ENCODE assay signal across 22 cellular contexts in genomic region chr12:44224399-44224798, GRCh38.
DNase-seq lines count a peak whose midpoint lies in the region; ATAC-seq and TF ChIP-seq lines count a peak whose summit lies in the region.
"Had no signal": no experiment of that assay in that cellular context is flagged by ENCODE, and none has a peak within 500 bp of the region (broad histone marks: within the 10 kb centered on the region; RNA-seq: fewer than 3 reads in every experiment).

No MANE protein-coding gene starts in this region.

- no peak overlapping the region for H3K27ac ChIP-seq in SK-N-SH (ENCODE audit: low read depth in 2 of 2, low read length in 1 of 2)
- H3K27ac ChIP-seq in H9 (ENCODE audit: insufficient read length, low read depth, low read length), result no peak overlapping the region
- H3K27ac ChIP-seq: A549, RWPE1 had no signal

- ATAC-seq in SK-N-SH treated with all-trans-retinoic acid at 6 μM for 48 hours, result no peak
- no peak for ATAC-seq in activated CD8-positive, alpha-beta T cell treated with anti-CD3 and anti-CD28 coated beads, Interleukin-2, amount 10 ng/mL, durations not matched to agents 7 days and 5 days
- ATAC-seq: A549 had no signal

- H2BK5ac ChIP-seq in H9 (ENCODE audit: insufficient read length, low read length), result no peak overlapping the region

- H3K4me3 Mint-ChIP-seq in H9 (no peak overlapping the region), nephron (no peak overlapping the region)
- no peak overlapping the region for H3K4me3 Mint-ChIP-seq in activated CD8-positive, alpha-beta T cell treated with anti-CD3 and anti-CD28 coated beads, Interleukin-2, amount 10 ng/mL, durations not matched to agents 7 days and 5 days
- H3K4me3 Mint-ChIP-seq: CD4-positive, alpha-beta memory T cell had no signal

- H3K27me3 Mint-ChIP-seq in H9 (ENCODE audit: low read depth) (no peaks in the 10 kb centered on the region), nephron (ENCODE audit: low read depth) (no peaks in the 10 kb centered on the region)
- no peaks in the 10 kb centered on the region for H3K27me3 Mint-ChIP-seq in activated CD8-positive, alpha-beta T cell treated with anti-CD3 and anti-CD28 coated beads, Interleukin-2, amount 10 ng/mL, durations not matched to agents 7 days and 5 days (ENCODE audit: low read depth)
- H3K27me3 Mint-ChIP-seq: CD4-positive, alpha-beta memory T cell had no signal

- H3K27ac Mint-ChIP-seq in H9 (peak overlapping the region in 2 of 3 experiments; percentile 12 to 34; a peak in 2 of 7 replicates), nephron (peak overlapping the region in 2 of 3 experiments; percentile 8 to 35)
- H3K27ac Mint-ChIP-seq in activated CD8-positive, alpha-beta T cell treated with anti-CD3 and anti-CD28 coated beads, Interleukin-2, amount 10 ng/mL, durations not matched to agents 7 days and 5 days, result no peak overlapping the region

- H3K4me2 ChIP-seq in SK-N-SH, result no peak overlapping the region
- no peak overlapping the region for H3K4me2 ChIP-seq in H9 (ENCODE audit: insufficient read depth, insufficient read length, low read length)
- H3K4me2 ChIP-seq: A549 had no signal

- H3K36me3 Mint-ChIP-seq in H9 (ENCODE audit: insufficient read depth in 1 of 3, low read depth in 3 of 3), result no peaks in the 10 kb centered on the region; a peak in 1 of 7 replicates
- no peaks in the 10 kb centered on the region for H3K36me3 Mint-ChIP-seq in nephron (ENCODE audit: low read depth)
- H3K36me3 Mint-ChIP-seq in activated CD8-positive, alpha-beta T cell treated with anti-CD3 and anti-CD28 coated beads, Interleukin-2, amount 10 ng/mL, durations not matched to agents 7 days and 5 days (ENCODE audit: low read depth), result no peaks in the 10 kb centered on the region
- H3K36me3 Mint-ChIP-seq: CD4-positive, alpha-beta memory T cell had no signal

- no peak overlapping the region for H3K18ac ChIP-seq in H9 (ENCODE audit: insufficient read length, low read depth, low read length)

- no peak overlapping the region for H3K9ac ChIP-seq in SK-N-SH
- no peak overlapping the region for H3K9ac ChIP-seq in H9 (ENCODE audit: extremely low read depth, insufficient read length, low read length)

- 69% methylated on average over 2 of the region's 2 CpGs for whole genome bisulfite sequencing in SK-N-SH (ENCODE audit: low lambda C conversion rate)
- no CpG with 5 or more reads among the region's 2 CpGs for WGBS in H9 (ENCODE audit: extremely low coverage, insufficient read length, low lambda C conversion rate)

- no peaks in the 10 kb centered on the region for H4K20me1 ChIP-seq in SK-N-SH (ENCODE audit: insufficient read depth)
- H4K20me1 ChIP-seq in H9 (ENCODE audit: control insufficient read depth, insufficient read depth, insufficient read length), result no peaks in the 10 kb centered on the region

- H3K79me2 ChIP-seq in SK-N-SH (ENCODE audit: insufficient read depth) (no peaks in the 10 kb centered on the region), H9 (ENCODE audit: insufficient read depth, low read length) (no peaks in the 10 kb centered on the region)

- no peak overlapping the region for H3K56ac ChIP-seq in H9 (ENCODE audit: insufficient read length, low read depth, low read length)

- POLR2A ChIA-PET in SK-N-SH (lab: Yijun Ruan, JAX), result no interaction called here
- POLR2A ChIA-PET in activated CD8-positive, alpha-beta T cell treated with anti-CD3 and anti-CD28 coated beads, Interleukin-2, amount 10 ng/mL, durations not matched to agents 7 days and 5 days (lab: Charles Lee), result no interaction called here

- no peaks in the 10 kb centered on the region for H3K79me1 ChIP-seq in H9 (ENCODE audit: insufficient read depth, low read depth, low read length, poor library complexity, severe bottlenecking)

- no peak overlapping the region for H2BK12ac ChIP-seq in H9 (ENCODE audit: insufficient read length, low read depth, low read length)

- H3K23ac ChIP-seq in H9 (ENCODE audit: insufficient read length, low read depth, low read length), result no peak overlapping the region

- H3K4me3 ChIP-seq in SK-N-SH (ENCODE audit: low read depth in 2 of 2, low read length in 1 of 2), result no peak overlapping the region
- H3K4me3 ChIP-seq: A549 had no signal

- no peak overlapping the region for H3T11ph ChIP-seq in H9 (ENCODE audit: low read length)

- DNase-seq in SK-N-SH (no peak), H9 (no peak), NCI-H69 (lab: John Stamatoyannopoulos, UW) (peak; percentile 70), COR-L47 (lab: John Stamatoyannopoulos, UW) (no peak)
- DNase-seq in activated CD8-positive, alpha-beta T cell treated with anti-CD3 and anti-CD28 coated beads, Interleukin-2, amount 10 ng/mL, durations not matched to agents 7 days and 5 days, result no peak
- DNase-seq: CD4-positive, alpha-beta memory T cell; DMS153; DND-41; Kasumi-1; MV-4-11; NCI-H1105; NCI-H146; NCI-H2029; NCI-H2171; NCI-H226; NCI-H524; NCI-H774; SHP77 had no signal

- TF ChIP-seq CTCF in SK-N-SH (IDR thresholded peaks at IDR 0.05) (no peak), H9 (conservative IDR thresholded peaks at IDR 0.05) (no peak), nephron (IDR thresholded peaks at IDR 0.05; ENCODE audit: unreplicated experiment in 3 of 3) (no peak)

- no peaks in the 10 kb centered on the region for H3K9me3 ChIP-seq in SK-N-SH
- no peaks in the 10 kb centered on the region for H3K9me3 ChIP-seq in H9 (ENCODE audit: control insufficient read depth, low read depth, low read length)
- H3K9me3 ChIP-seq: A549 had no signal

- H3K9me2 ChIP-seq in SK-N-SH, result no peaks in the 10 kb centered on the region

- H4K91ac ChIP-seq in H9 (ENCODE audit: insufficient read length, low read depth, low read length), result no peak overlapping the region

- no peak overlapping the region for H2AK5ac ChIP-seq in H9 (ENCODE audit: insufficient read length, low read length)

- no peak overlapping the region for H2BK20ac ChIP-seq in H9 (ENCODE audit: low read depth, low read length, poor library complexity, severe bottlenecking)

- H3K36me3 ChIP-seq in SK-N-SH (replicated peaks in 1 of 2; ENCODE audit: control insufficient read depth in 1 of 2, insufficient read depth in 2 of 2, low read length in 1 of 2), result no peaks in the 10 kb centered on the region

- H3K4me1 Mint-ChIP-seq in H9, result peaks cover 6% of the 10 kb centered on the region in 2 experiments; a peak in 3 of 4 replicates
- H3K4me1 Mint-ChIP-seq in nephron, result peaks cover 20% of the 10 kb centered on the region
- no peaks in the 10 kb centered on the region for H3K4me1 Mint-ChIP-seq in activated CD8-positive, alpha-beta T cell treated with anti-CD3 and anti-CD28 coated beads, Interleukin-2, amount 10 ng/mL, durations not matched to agents 7 days and 5 days (ENCODE audit: low read depth)
- H3K4me1 Mint-ChIP-seq: CD4-positive, alpha-beta memory T cell had no signal

- H2BK120ac ChIP-seq in H9 (ENCODE audit: low read depth, low read length, poor library complexity, severe bottlenecking), result no peak overlapping the region

- H3K23me2 ChIP-seq in H9 (ENCODE audit: insufficient read length, low read depth, low read length, poor library complexity, severe bottlenecking), result no peaks in the 10 kb centered on the region

- no peak for TF ChIP-seq RAD21 in SK-N-SH (IDR thresholded peaks at IDR 0.05; ENCODE audit: low read length)

- no peak for TF ChIP-seq EP300 in SK-N-SH (IDR thresholded peaks at IDR 0.05; ENCODE audit: borderline replicate concordance in 1 of 2, low read depth in 1 of 2, low read length in 1 of 2)

- no peaks in the 10 kb centered on the region; a peak in 1 of 4 replicates for H3K4me1 ChIP-seq in SK-N-SH (ENCODE audit: control insufficient read depth in 1 of 2, insufficient read depth in 2 of 2, low read depth in 1 of 2, low read length in 1 of 2)
- H3K4me1 ChIP-seq in H9 (ENCODE audit: insufficient read depth, low read length), result no peaks in the 10 kb centered on the region
- H3K4me1 ChIP-seq: A549 had no signal

- CTCF ChIA-PET in SK-N-SH (lab: Yijun Ruan, JAX), result no interaction called here
- CTCF ChIA-PET in activated CD8-positive, alpha-beta T cell treated with anti-CD3 and anti-CD28 coated beads, Interleukin-2, amount 10 ng/mL, durations not matched to agents 7 days and 5 days (lab: Charles Lee), result no interaction called here

- H2AFZ ChIP-seq in SK-N-SH (ENCODE audit: low read depth) (no peak overlapping the region), H9 (ENCODE audit: low read length) (no peak overlapping the region)

- no peak overlapping the region for H3K4ac ChIP-seq in H9 (ENCODE audit: low read depth, low read length)

- H3K9me3 Mint-ChIP-seq in H9, result no peaks in the 10 kb centered on the region
- no peaks in the 10 kb centered on the region for H3K9me3 Mint-ChIP-seq in nephron
- no peaks in the 10 kb centered on the region for H3K9me3 Mint-ChIP-seq in activated CD8-positive, alpha-beta T cell treated with anti-CD3 and anti-CD28 coated beads, Interleukin-2, amount 10 ng/mL, durations not matched to agents 7 days and 5 days (ENCODE audit: insufficient read depth)

- H3K27me3 ChIP-seq in SK-N-SH (ENCODE audit: insufficient read depth) (no peaks in the 10 kb centered on the region), H9 (ENCODE audit: insufficient read depth, low read length) (no peaks in the 10 kb centered on the region)

- H4K5ac ChIP-seq in H9 (ENCODE audit: insufficient read length, low read depth, low read length), result no peak overlapping the region

- no peak overlapping the region for H4K8ac ChIP-seq in H9 (replicated peaks; ENCODE audit: insufficient read length, low read depth, low read length)

- no peak overlapping the region for H2BK15ac ChIP-seq in H9 (ENCODE audit: low read depth, low read length)

- H3K14ac ChIP-seq in H9 (ENCODE audit: insufficient read depth, low read length), result no peak overlapping the region

- no peaks in the 10 kb centered on the region for H3F3A ChIP-seq in SK-N-SH (replicated peaks; ENCODE audit: insufficient read depth)

TF ChIP-seq in SK-N-SH, 30 proteins besides CTCF, POLR2A, EP300 and RAD21:
- no peak for TF ChIP-seq TAF1 (IDR thresholded peaks at IDR 0.05; ENCODE audit: borderline replicate concordance, low read depth, low read length)
- no peak for TF ChIP-seq FOXM1 (IDR thresholded peaks at IDR 0.05; ENCODE audit: low read depth)
- TF ChIP-seq NFIC (IDR thresholded peaks at IDR 0.05; ENCODE audit: borderline replicate concordance), result 0 out of 2 replicates have a peak, but pooled peaks have one; percentile 8
- no peak for TF ChIP-seq SMC3 (IDR thresholded peaks at IDR 0.05; ENCODE audit: low read depth, low read length)

TF ChIP-seq in SK-N-SH treated with all-trans-retinoic acid at 6 μM for 48 hours, 23 proteins besides CTCF, POLR2A, EP300 and RAD21 (continues in another document):
- no peak for TF ChIP-seq CSDC2 (CRISPR knock-in tag; IDR thresholded peaks at IDR 0.05)
- no peak for TF ChIP-seq BACH2 (CRISPR knock-in tag; IDR thresholded peaks at IDR 0.05; ENCODE audit: borderline replicate concordance)
